ENCODE assay signal across 24 cellular contexts in the genomic region with DNA sequence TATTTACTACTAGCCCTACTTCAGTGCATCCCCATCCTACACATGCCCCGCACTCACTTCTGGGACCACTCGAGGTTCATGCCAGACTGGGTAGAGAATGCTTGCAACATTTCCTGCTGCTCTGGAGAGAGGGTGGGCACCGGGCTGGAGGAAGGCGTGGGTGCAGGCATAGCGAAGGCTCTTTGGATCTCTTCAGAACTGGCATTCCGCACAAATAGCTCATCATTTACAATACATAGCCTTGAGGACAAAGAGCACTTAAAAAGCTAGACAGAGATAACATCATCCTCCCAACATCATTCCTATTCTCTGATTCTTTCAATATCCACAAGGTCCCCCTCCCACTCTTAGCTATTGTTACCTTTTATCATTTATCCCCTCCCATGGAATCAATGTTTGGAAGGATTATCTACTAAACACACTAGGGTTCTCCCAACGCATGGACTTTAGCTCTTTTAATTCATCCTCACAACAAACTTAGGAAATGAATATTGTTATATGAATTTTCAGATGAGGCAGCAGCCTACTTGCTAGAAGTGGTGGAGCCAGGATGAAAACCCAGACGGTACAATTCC. TPM values are rescaled to one million over a fixed set of nuclear protein-coding genes. Genes with fewer than 3 reads are reported as not detected.
DNase-seq lines count a peak whose midpoint lies in the region; ATAC-seq, FAIRE-seq and TF ChIP-seq lines count a peak whose summit lies in the region.
"Had no signal": no experiment of that assay in that cellular context is flagged by ENCODE, and none has a peak within 500 bp of the region (broad histone marks: within the 10 kb centered on the region; RNA-seq: fewer than 3 reads in every experiment).

No MANE protein-coding gene starts in this region.

- CTCF ChIA-PET in activated naive CD4-positive, alpha-beta T cell treated with anti-CD3 and anti-CD28 coated beads, Interleukin-2, amount 10 ng/mL, durations not matched to agents 7 days and 5 days (lab: Charles Lee) = interaction anchor here (0.7 to 1.4 kb wide), 4 partner anchors 9 to 34 kb away, joined by 3 to 6 read pairs (median 4); a partner anchor contains a TSS

- H3K27ac ChIP-seq in VCaP (peak overlapping the region; percentile 96; the same call in 1 of the 2 replicates), kidney (ENCODE audit: low read depth in 2 of 2, low read length in 2 of 2) (no peak overlapping the region)
- H3K27ac ChIP-seq: right atrium auricular region had no signal

- intact Hi-C loops in kidney (cut with DNase I) = no loop called here

- no peak overlapping the region for H3K4me3 ChIP-seq in kidney (ENCODE audit: low read length in 2 of 2)
- H3K4me3 ChIP-seq: dorsolateral prefrontal cortex, HAP-1, right atrium auricular region, transverse colon had no signal

- TF ChIP-seq CTCF in VCaP (conservative IDR thresholded peaks at IDR 0.05) (no peak), kidney (IDR thresholded peaks at IDR 0.05; ENCODE audit: borderline replicate concordance, extremely low read depth, insufficient read depth) (no peak), GM10266 (IDR thresholded peaks at IDR 0.05; ENCODE audit: control insufficient read depth, insufficient read depth, low read depth, missing control alignments) (no peak)

- DNase-seq in activated naive CD4-positive, alpha-beta T cell treated with anti-CD3 and anti-CD28 coated beads, Interleukin-2, amount 10 ng/mL, durations not matched to agents 7 days and 5 days = no peak
- DNase-seq in kidney (peak; percentile 25), GM10266 (ENCODE audit: extremely low spot score) (no peak)
- DNase-seq in stimulated activated naive B cell treated with anti-CD40 and anti-IgM and Interleukin-4, amounts not matched to agents 10 μg/mL and 1 μg/mL and 100 μg/mL, for 72 hours = no peak
- DNase-seq in activated CD8-positive, alpha-beta memory T cell treated with anti-CD3 and anti-CD28 coated beads, Interleukin-2, amount 50 U/mL, for 48 hours = no peak
- DNase-seq: activated CD8-positive, alpha-beta memory T cell treated with anti-CD3 and anti-CD28 coated beads, Interleukin-2, amount 50 U/mL, for 4 hours; dorsolateral prefrontal cortex; erythroblast; KBM-7; NCI-H2081 treated with DMSO at 0.1 percent for 48 hours; NCI-H524; nucleus accumbens; SHP77 treated with DMSO at 0.1 percent for 48 hours; stimulated activated CD4-positive, alpha-beta T cell treated with anti-CD3 and anti-CD28 coated beads, Interleukin-15, amount 100 ng/mL, for 24 hours; stimulated activated naive CD4-positive, alpha-beta T cell treated with Interleukin-2 at 50 U/mL for 16 hours; transverse colon had no signal

- peaks cover 31% of the 10 kb centered on the region for H3K4me1 Mint-ChIP-seq in activated naive CD4-positive, alpha-beta T cell treated with anti-CD3 and anti-CD28 coated beads, Interleukin-2, amount 50 U/mL, for 24 hours
- peaks cover 29% of the 10 kb centered on the region for H3K4me1 Mint-ChIP-seq in activated naive CD4-positive, alpha-beta T cell treated with anti-CD3 and anti-CD28 coated beads, Interleukin-2, amount 10 ng/mL, durations not matched to agents 7 days and 5 days
- peaks cover 20 to 27% of the 10 kb centered on the region in 2 donors for H3K4me1 Mint-ChIP-seq in stimulated activated naive B cell treated with anti-CD40 and anti-IgM and Interleukin-4, amounts not matched to agents 10 μg/mL and 1 μg/mL and 100 μg/mL, for 72 hours

- H3K4me1 ChIP-seq in kidney (ENCODE audit: control insufficient read depth in 1 of 2, insufficient read depth in 1 of 2, low read depth in 1 of 2, low read length in 2 of 2) = peaks cover 8 to 10% of the 10 kb centered on the region in 2 donors

- H3K9me3 ChIP-seq in kidney (ENCODE audit: control insufficient read depth in 1 of 2, low read length in 2 of 2) = no peaks in the 10 kb centered on the region
- H3K9me3 ChIP-seq: HAP-1, right atrium auricular region, transverse colon had no signal

- peak overlapping the region; percentile 5 for H3K27ac Mint-ChIP-seq in activated naive CD4-positive, alpha-beta T cell treated with anti-CD3 and anti-CD28 coated beads, Interleukin-2, amount 50 U/mL, for 24 hours
- no peak overlapping the region for H3K27ac Mint-ChIP-seq in activated naive CD4-positive, alpha-beta T cell treated with anti-CD3 and anti-CD28 coated beads, Interleukin-2, amount 10 ng/mL, durations not matched to agents 7 days and 5 days
- peak overlapping the region; percentile 26 for H3K27ac Mint-ChIP-seq in stimulated activated naive B cell treated with anti-CD40 and anti-IgM and Interleukin-4, amounts not matched to agents 10 μg/mL and 1 μg/mL and 100 μg/mL, for 72 hours

- H3K9me3 Mint-ChIP-seq in activated naive CD4-positive, alpha-beta T cell treated with anti-CD3 and anti-CD28 coated beads, Interleukin-2, amount 50 U/mL, for 24 hours = no peaks in the 10 kb centered on the region
- H3K9me3 Mint-ChIP-seq in activated naive CD4-positive, alpha-beta T cell treated with anti-CD3 and anti-CD28 coated beads, Interleukin-2, amount 10 ng/mL, durations not matched to agents 7 days and 5 days = no peaks in the 10 kb centered on the region
- H3K9me3 Mint-ChIP-seq in stimulated activated naive B cell treated with anti-CD40 and anti-IgM and Interleukin-4, amounts not matched to agents 10 μg/mL and 1 μg/mL and 100 μg/mL, for 72 hours = no peaks in the 10 kb centered on the region

- no peak overlapping the region for H3K9ac ChIP-seq in kidney (ENCODE audit: low read length in 2 of 2)

- no peaks in the 10 kb centered on the region for H3K27me3 Mint-ChIP-seq in activated naive CD4-positive, alpha-beta T cell treated with anti-CD3 and anti-CD28 coated beads, Interleukin-2, amount 50 U/mL, for 24 hours
- no peaks in the 10 kb centered on the region for H3K27me3 Mint-ChIP-seq in activated naive CD4-positive, alpha-beta T cell treated with anti-CD3 and anti-CD28 coated beads, Interleukin-2, amount 10 ng/mL, durations not matched to agents 7 days and 5 days
- H3K27me3 Mint-ChIP-seq in stimulated activated naive B cell treated with anti-CD40 and anti-IgM and Interleukin-4, amounts not matched to agents 10 μg/mL and 1 μg/mL and 100 μg/mL, for 72 hours = no peaks in the 10 kb centered on the region

- no peak overlapping the region for H3K4me3 Mint-ChIP-seq in activated naive CD4-positive, alpha-beta T cell treated with anti-CD3 and anti-CD28 coated beads, Interleukin-2, amount 50 U/mL, for 24 hours
- H3K4me3 Mint-ChIP-seq in activated naive CD4-positive, alpha-beta T cell treated with anti-CD3 and anti-CD28 coated beads, Interleukin-2, amount 10 ng/mL, durations not matched to agents 7 days and 5 days = no peak overlapping the region
- H3K4me3 Mint-ChIP-seq in stimulated activated naive B cell treated with anti-CD40 and anti-IgM and Interleukin-4, amounts not matched to agents 10 μg/mL and 1 μg/mL and 100 μg/mL, for 72 hours = no peak overlapping the region

- no peak for FAIRE-seq in kidney (lab: Jason Lieb, UNC)
- FAIRE-seq: bronchial epithelial cell, frontal cortex had no signal

- ATAC-seq in stimulated activated naive B cell treated with anti-CD40 and anti-IgM and Interleukin-4, amounts not matched to agents 10 μg/mL and 1 μg/mL and 100 μg/mL, for 72 hours (replicated peaks) = no peak
- ATAC-seq in HG03439 (IDR thresholded peaks at IDR 0.05; ENCODE audit: unreplicated experiment) = no peak
- ATAC-seq: activated CD4-positive, CD25-positive, alpha-beta regulatory T cell treated with anti-CD3 and anti-CD28 coated beads, Interleukin-2, amount 50 U/mL, for 24 hours had no signal

- peaks cover 37 to 60% of the 10 kb centered on the region in 2 donors for H3K36me3 ChIP-seq in kidney (ENCODE audit: control insufficient read depth in 1 of 2, insufficient read depth in 2 of 2, low read length in 2 of 2)

- H3K36me3 Mint-ChIP-seq in activated naive CD4-positive, alpha-beta T cell treated with anti-CD3 and anti-CD28 coated beads, Interleukin-2, amount 50 U/mL, for 24 hours = peaks cover 18% of the 10 kb centered on the region
- H3K36me3 Mint-ChIP-seq in activated naive CD4-positive, alpha-beta T cell treated with anti-CD3 and anti-CD28 coated beads, Interleukin-2, amount 10 ng/mL, durations not matched to agents 7 days and 5 days = peaks cover 75% of the 10 kb centered on the region
- H3K36me3 Mint-ChIP-seq in stimulated activated naive B cell treated with anti-CD40 and anti-IgM and Interleukin-4, amounts not matched to agents 10 μg/mL and 1 μg/mL and 100 μg/mL, for 72 hours = peaks cover 44 to 63% of the 10 kb centered on the region in 2 donors

RNA-seq across cellular contexts. Expression of a gene that starts 2.5 kb away (rescaled TPM):
- 16.5 TPM for total RNA-seq in kidney
- polyA plus RNA-seq in kidney (ENCODE audit: insufficient read depth, low read depth, low replicate concordance) = 34.9 TPM

RNA-seq across cellular contexts. Expression of a gene that starts 7.1 kb away (rescaled TPM):
- total RNA-seq in kidney = 57.1 TPM
- polyA plus RNA-seq in kidney (ENCODE audit: insufficient read depth, low read depth, low replicate concordance) = 105 TPM

RNA-seq across cellular contexts. Expression of a gene that starts 11.0 kb away (rescaled TPM):
- 83.8 TPM for total RNA-seq in kidney
- 70.7 TPM for polyA plus RNA-seq in kidney (ENCODE audit: insufficient read depth, low read depth, low replicate concordance)

RNA-seq across cellular contexts. Expression of a gene that starts 23.1 kb away (rescaled TPM):
- 27.1 TPM for total RNA-seq in kidney
- 19.3 TPM for polyA plus RNA-seq in kidney (ENCODE audit: insufficient read depth, low read depth, low replicate concordance)

RNA-seq across cellular contexts. Expression of a gene that starts 32.9 kb away (rescaled TPM):
- total RNA-seq in kidney = 66.0 TPM
- 143 TPM for polyA plus RNA-seq in kidney (ENCODE audit: insufficient read depth, low read depth, low replicate concordance)
